In genomic region chr11:16946477-16947282, GRCh38 we compare ENCODE assay signal across 8 cellular contexts.
DNase-seq lines count a peak whose midpoint lies in the region; ATAC-seq and TF ChIP-seq lines count a peak whose summit lies in the region.

No MANE protein-coding gene starts in this region.

- intact Hi-C loops in activated B cell treated with CpG ODN at 0.5 μM for 24 hours (cut with micrococcal nuclease) = loop anchor here (1.0 to 5.0 kb wide), 8 partner anchors 10 to 558 kb away; partner anchors contain the start of genes KCNJ11 and RPS13

- CTCF ChIA-PET in GM10248 (lab: Yijun Ruan, JAX) = interaction anchor here (0.6 to 6.0 kb wide), 24 partner anchors 10 to 562 kb away, joined by 3 to 53 read pairs (median 4); no protein-coding TSS in a partner anchor
- CTCF ChIA-PET in activated B cell treated with CpG ODN at 0.5 μM for 24 hours (lab: Charles Lee) = interaction anchor here (1.0 to 2.1 kb wide), 4 partner anchors 9 to 437 kb away, joined by 3 to 5 read pairs (median 4); no protein-coding TSS in a partner anchor

- no peaks in the 10 kb centered on the region for H3K36me3 Mint-ChIP-seq in activated B cell treated with CpG ODN at 0.5 μM for 24 hours (ENCODE audit: low read depth)

- peak; percentile 61 for ATAC-seq in GM19452 (IDR thresholded peaks at IDR 0.05; ENCODE audit: unreplicated experiment)
- ATAC-seq in HG03097 (IDR thresholded peaks at IDR 0.05; ENCODE audit: low FRiP score, unreplicated experiment) = peak; percentile 23
- peak; percentile 77 for ATAC-seq in activated B cell treated with CpG ODN at 0.5 μM for 24 hours (ENCODE audit: low read depth)
- ATAC-seq in left lobe of liver = no peak

- peak; percentile 58 for DNase-seq in GM10248 (ENCODE audit: extremely low spot score)
- DNase-seq in activated B cell treated with CpG ODN at 0.5 μM for 24 hours = no peak
- DNase-seq in left lobe of liver (ENCODE audit: low spot score) = no peak
- DNase-seq in SW 1271 (lab: John Stamatoyannopoulos, UW) = no peak
- DNase-seq in activated CD4-positive, alpha-beta T cell treated with anti-CD3 and anti-CD28 coated beads for 48 hours = no peak
- DNase-seq in HUDEP-2 (lab: John Stamatoyannopoulos, UW; ENCODE audit: unreplicated experiment in 76 of 76) = no peak

- peak overlapping the region; percentile 68 for H3K27ac Mint-ChIP-seq in activated B cell treated with CpG ODN at 0.5 μM for 24 hours

- H3K4me1 Mint-ChIP-seq in activated B cell treated with CpG ODN at 0.5 μM for 24 hours = peaks cover 17% of the 10 kb centered on the region

- no peak for TF ChIP-seq CTCF in GM10248 (IDR thresholded peaks at IDR 0.05; ENCODE audit: control extremely low read depth, extremely low read depth, low read depth, missing control alignments)
- no peak for TF ChIP-seq CTCF in activated B cell treated with CpG ODN at 0.5 μM for 24 hours (IDR thresholded peaks at IDR 0.05)

- no peaks in the 10 kb centered on the region for H3K9me3 Mint-ChIP-seq in activated B cell treated with CpG ODN at 0.5 μM for 24 hours

- H3K4me3 Mint-ChIP-seq in activated B cell treated with CpG ODN at 0.5 μM for 24 hours = peak overlapping the region; percentile 25

- POLR2A ChIA-PET in GM10248 (lab: Yijun Ruan, JAX) (no interaction called here), activated B cell treated with CpG ODN at 0.5 μM for 24 hours (lab: Charles Lee) (interaction anchor here (1.0 kb wide), 1 partner anchor 131 kb away, joined by 3 read pairs; the partner anchor contains the start of gene RPS13)

- no peaks in the 10 kb centered on the region for H3K27me3 Mint-ChIP-seq in activated B cell treated with CpG ODN at 0.5 μM for 24 hours
